1 cellular context compared by ENCODE assay signal in the genomic region with DNA sequence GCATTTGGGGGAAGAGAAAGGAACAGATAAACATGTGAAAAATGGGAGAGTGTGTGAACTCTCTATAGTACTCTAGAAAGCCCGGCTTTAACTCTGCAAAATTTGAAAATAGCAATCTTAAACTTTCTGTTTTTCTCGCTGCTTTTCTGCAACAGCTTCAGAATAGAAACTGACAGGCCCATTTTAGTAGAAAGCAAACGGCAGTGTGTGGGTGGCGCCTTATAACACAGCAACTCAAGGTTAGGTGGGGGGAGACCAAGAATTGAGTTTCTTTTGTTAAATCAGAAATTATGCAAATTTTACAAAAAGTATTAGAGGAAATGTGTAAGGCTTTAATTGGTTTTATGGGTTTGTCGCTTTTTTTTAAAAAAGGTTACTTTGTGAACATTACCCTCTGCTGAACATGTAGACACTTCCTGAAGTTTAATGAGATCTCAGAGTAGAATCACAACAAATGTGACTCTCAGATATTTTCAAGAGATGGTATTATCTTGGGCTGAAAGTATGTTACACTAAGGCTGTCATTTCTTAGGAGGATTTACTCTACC.
TF ChIP-seq lines count a peak whose summit lies in the region.

No MANE protein-coding gene starts in this region.

TF ChIP-seq in GM23338, 12 proteins besides CTCF, POLR2A, EP300 and RAD21 (continued from another document):
- TF ChIP-seq, protein P1, sequence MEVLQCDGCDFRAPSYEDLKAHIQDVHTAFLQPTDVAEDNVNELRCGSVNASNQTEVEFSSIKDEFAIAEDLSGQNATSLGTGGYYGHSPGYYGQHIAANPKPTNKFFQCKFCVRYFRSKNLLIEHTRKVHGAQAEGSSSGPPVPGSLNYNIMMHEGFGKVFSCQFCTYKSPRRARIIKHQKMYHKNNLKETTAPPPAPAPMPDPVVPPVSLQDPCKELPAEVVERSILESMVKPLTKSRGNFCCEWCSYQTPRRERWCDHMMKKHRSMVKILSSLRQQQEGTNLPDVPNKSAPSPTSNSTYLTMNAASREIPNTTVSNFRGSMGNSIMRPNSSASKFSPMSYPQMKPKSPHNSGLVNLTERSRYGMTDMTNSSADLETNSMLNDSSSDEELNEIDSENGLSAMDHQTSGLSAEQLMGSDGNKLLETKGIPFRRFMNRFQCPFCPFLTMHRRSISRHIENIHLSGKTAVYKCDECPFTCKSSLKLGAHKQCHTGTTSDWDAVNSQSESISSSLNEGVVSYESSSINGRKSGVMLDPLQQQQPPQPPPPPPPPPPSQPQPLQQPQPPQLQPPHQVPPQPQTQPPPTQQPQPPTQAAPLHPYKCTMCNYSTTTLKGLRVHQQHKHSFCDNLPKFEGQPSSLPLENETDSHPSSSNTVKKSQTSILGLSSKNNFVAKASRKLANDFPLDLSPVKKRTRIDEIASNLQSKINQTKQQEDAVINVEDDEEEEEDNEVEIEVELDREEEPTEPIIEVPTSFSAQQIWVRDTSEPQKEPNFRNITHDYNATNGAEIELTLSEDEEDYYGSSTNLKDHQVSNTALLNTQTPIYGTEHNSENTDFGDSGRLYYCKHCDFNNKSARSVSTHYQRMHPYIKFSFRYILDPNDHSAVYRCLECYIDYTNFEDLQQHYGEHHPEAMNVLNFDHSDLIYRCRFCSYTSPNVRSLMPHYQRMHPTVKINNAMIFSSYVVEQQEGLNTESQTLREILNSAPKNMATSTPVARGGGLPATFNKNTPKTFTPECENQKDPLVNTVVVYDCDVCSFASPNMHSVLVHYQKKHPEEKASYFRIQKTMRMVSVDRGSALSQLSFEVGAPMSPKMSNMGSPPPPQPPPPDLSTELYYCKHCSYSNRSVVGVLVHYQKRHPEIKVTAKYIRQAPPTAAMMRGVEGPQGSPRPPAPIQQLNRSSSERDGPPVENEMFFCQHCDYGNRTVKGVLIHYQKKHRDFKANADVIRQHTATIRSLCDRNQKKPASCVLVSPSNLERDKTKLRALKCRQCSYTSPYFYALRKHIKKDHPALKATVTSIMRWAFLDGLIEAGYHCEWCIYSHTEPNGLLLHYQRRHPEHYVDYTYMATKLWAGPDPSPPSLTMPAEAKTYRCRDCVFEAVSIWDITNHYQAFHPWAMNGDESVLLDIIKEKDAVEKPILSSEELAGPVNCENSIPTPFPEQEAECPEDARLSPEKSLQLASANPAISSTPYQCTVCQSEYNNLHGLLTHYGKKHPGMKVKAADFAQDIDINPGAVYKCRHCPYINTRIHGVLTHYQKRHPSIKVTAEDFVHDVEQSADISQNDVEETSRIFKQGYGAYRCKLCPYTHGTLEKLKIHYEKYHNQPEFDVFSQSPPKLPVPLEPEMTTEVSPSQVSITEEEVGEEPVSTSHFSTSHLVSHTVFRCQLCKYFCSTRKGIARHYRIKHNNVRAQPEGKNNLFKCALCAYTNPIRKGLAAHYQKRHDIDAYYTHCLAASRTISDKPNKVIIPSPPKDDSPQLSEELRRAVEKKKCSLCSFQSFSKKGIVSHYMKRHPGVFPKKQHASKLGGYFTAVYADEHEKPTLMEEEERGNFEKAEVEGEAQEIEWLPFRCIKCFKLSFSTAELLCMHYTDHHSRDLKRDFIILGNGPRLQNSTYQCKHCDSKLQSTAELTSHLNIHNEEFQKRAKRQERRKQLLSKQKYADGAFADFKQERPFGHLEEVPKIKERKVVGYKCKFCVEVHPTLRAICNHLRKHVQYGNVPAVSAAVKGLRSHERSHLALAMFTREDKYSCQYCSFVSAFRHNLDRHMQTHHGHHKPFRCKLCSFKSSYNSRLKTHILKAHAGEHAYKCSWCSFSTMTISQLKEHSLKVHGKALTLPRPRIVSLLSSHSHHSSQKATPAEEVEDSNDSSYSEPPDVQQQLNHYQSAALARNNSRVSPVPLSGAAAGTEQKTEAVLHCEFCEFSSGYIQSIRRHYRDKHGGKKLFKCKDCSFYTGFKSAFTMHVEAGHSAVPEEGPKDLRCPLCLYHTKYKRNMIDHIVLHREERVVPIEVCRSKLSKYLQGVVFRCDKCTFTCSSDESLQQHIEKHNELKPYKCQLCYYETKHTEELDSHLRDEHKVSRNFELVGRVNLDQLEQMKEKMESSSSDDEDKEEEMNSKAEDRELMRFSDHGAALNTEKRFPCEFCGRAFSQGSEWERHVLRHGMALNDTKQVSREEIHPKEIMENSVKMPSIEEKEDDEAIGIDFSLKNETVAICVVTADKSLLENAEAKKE (CRISPR knock-in tag; IDR thresholded peaks at IDR 0.05) = no peak
- TF ChIP-seq NANOG (IDR thresholded peaks at IDR 0.05; ENCODE audit: borderline replicate concordance) (no peak), POLR2AphosphoS5 (IDR thresholded peaks at IDR 0.05; ENCODE audit: low read depth) (no peak), EZH2phosphoT487 (IDR thresholded peaks at IDR 0.05; ENCODE audit: unreplicated experiment) (no peak), ZNF331 (CRISPR knock-in tag; IDR thresholded peaks at IDR 0.05; ENCODE audit: low read depth) (no peak), CREB1 (CRISPR knock-in tag; IDR thresholded peaks at IDR 0.05; ENCODE audit: low read depth) (no peak)
- TF ChIP-seq, protein P2, sequence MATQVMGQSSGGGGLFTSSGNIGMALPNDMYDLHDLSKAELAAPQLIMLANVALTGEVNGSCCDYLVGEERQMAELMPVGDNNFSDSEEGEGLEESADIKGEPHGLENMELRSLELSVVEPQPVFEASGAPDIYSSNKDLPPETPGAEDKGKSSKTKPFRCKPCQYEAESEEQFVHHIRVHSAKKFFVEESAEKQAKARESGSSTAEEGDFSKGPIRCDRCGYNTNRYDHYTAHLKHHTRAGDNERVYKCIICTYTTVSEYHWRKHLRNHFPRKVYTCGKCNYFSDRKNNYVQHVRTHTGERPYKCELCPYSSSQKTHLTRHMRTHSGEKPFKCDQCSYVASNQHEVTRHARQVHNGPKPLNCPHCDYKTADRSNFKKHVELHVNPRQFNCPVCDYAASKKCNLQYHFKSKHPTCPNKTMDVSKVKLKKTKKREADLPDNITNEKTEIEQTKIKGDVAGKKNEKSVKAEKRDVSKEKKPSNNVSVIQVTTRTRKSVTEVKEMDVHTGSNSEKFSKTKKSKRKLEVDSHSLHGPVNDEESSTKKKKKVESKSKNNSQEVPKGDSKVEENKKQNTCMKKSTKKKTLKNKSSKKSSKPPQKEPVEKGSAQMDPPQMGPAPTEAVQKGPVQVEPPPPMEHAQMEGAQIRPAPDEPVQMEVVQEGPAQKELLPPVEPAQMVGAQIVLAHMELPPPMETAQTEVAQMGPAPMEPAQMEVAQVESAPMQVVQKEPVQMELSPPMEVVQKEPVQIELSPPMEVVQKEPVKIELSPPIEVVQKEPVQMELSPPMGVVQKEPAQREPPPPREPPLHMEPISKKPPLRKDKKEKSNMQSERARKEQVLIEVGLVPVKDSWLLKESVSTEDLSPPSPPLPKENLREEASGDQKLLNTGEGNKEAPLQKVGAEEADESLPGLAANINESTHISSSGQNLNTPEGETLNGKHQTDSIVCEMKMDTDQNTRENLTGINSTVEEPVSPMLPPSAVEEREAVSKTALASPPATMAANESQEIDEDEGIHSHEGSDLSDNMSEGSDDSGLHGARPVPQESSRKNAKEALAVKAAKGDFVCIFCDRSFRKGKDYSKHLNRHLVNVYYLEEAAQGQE (IDR thresholded peaks at IDR 0.05; ENCODE audit: unreplicated experiment) = no peak
